ENCODE assay signal across 16 cellular contexts in the genomic region with DNA sequence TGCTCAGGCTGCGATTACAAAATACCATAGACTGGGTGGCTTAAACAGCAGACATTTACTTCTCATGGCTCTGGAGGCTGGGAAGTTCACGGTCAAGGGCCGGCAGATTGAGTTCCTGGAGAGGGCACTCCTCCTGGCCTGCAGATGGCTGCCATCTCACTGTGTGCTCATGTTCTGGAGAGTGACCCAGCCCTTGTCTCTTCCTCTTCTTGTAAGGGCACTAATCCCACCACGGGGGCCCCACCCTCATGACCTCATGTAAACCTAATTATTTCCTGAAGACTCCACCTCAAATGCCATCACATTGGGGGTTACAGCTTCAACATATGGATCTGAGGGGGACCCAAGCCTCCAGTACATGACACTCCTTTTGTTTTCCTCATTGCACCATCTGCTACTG. TPM values are rescaled to one million over a fixed set of nuclear protein-coding genes. Genes with fewer than 3 reads are reported as not detected.
A peak's percentile ranks its signal among the peaks of the same experiment; 100 is the strongest.
DNase-seq lines count a peak whose midpoint lies in the region; ATAC-seq and TF ChIP-seq lines count a peak whose summit lies in the region.
"Had no signal": no experiment of that assay in that cellular context is flagged by ENCODE, and none has a peak within 500 bp of the region (broad histone marks: within the 10 kb centered on the region; RNA-seq: fewer than 3 reads in every experiment).

No MANE protein-coding gene starts in this region.

- H3K36me3 ChIP-seq in esophagus muscularis mucosa, result no peaks in the 10 kb centered on the region
- H3K36me3 ChIP-seq: BE2C had no signal

- H3K36me3 Mint-ChIP-seq in stimulated activated effector memory CD8-positive, alpha-beta T cell treated with anti-CD3 and anti-CD28 coated beads, Interleukin-12 subunit alpha, Interleukin-12 subunit beta, amount 100 ng/mL, for 72 hours, result no peaks in the 10 kb centered on the region
- H3K36me3 Mint-ChIP-seq: CD4-positive, CD25-positive, alpha-beta regulatory T cell; IgD-negative memory B cell had no signal

- intact Hi-C loops in esophagus muscularis mucosa (cut with DNase I), result no loop called here

- no peak overlapping the region for H3K27ac Mint-ChIP-seq in stimulated activated effector memory CD8-positive, alpha-beta T cell treated with anti-CD3 and anti-CD28 coated beads, Interleukin-12 subunit alpha, Interleukin-12 subunit beta, amount 100 ng/mL, for 72 hours
- H3K27ac Mint-ChIP-seq: CD4-positive, CD25-positive, alpha-beta regulatory T cell; GM23338; IgD-negative memory B cell had no signal

- no peak overlapping the region for H3K4me3 ChIP-seq in esophagus muscularis mucosa
- H3K4me3 ChIP-seq: GM23338 had no signal

- H3K4me1 ChIP-seq in esophagus muscularis mucosa, result no peaks in the 10 kb centered on the region
- H3K4me1 ChIP-seq: BE2C had no signal

- H3K4me1 Mint-ChIP-seq in stimulated activated effector memory CD8-positive, alpha-beta T cell treated with anti-CD3 and anti-CD28 coated beads, Interleukin-12 subunit alpha, Interleukin-12 subunit beta, amount 100 ng/mL, for 72 hours, result no peaks in the 10 kb centered on the region
- H3K4me1 Mint-ChIP-seq: CD4-positive, CD25-positive, alpha-beta regulatory T cell had no signal

- 91% methylated on average over 4 of the region's 4 CpGs for WGBS in esophagus muscularis mucosa

- DNase-seq in caudate nucleus (lab: John Stamatoyannopoulos, UW) (no peak), esophagus muscularis mucosa (ENCODE audit: extremely low spot score) (peak; percentile 79), ureter (ENCODE audit: low spot score) (peak; percentile 22), T1000 (lab: John Stamatoyannopoulos, UW) (no peak)
- DNase-seq in stimulated activated effector memory CD8-positive, alpha-beta T cell treated with anti-CD3 and anti-CD28 coated beads, Interleukin-12 subunit alpha, Interleukin-12 subunit beta, amount 100 ng/mL, for 72 hours (ENCODE audit: low spot score in 2 of 2), result no peak
- DNase-seq: ACHN; BE2C; CD4-positive, CD25-positive, alpha-beta regulatory T cell; DMS153; DMS79; HCEC 1CT had no signal

- H3K9me3 ChIP-seq in esophagus muscularis mucosa, result peaks cover 0 to 18% (median 12%) of the 10 kb centered on the region in 4 donors
- H3K9me3 ChIP-seq: BE2C had no signal

- no peak for TF ChIP-seq CTCF in esophagus muscularis mucosa (IDR thresholded peaks at IDR 0.05)

- H3K4me3 Mint-ChIP-seq in stimulated activated effector memory CD8-positive, alpha-beta T cell treated with anti-CD3 and anti-CD28 coated beads, Interleukin-12 subunit alpha, Interleukin-12 subunit beta, amount 100 ng/mL, for 72 hours, result no peak overlapping the region
- H3K4me3 Mint-ChIP-seq: CD4-positive, CD25-positive, alpha-beta regulatory T cell; GM23338; IgD-negative memory B cell had no signal

- ATAC-seq in stimulated activated effector memory CD8-positive, alpha-beta T cell treated with anti-CD3 and anti-CD28 coated beads, Interleukin-12 subunit alpha, Interleukin-12 subunit beta, amount 100 ng/mL, for 72 hours, result no peak
- no peak for ATAC-seq in GM19328 (IDR thresholded peaks at IDR 0.05; ENCODE audit: unreplicated experiment)
- ATAC-seq: GM23338 had no signal

- TF ChIP-seq EP300 in esophagus muscularis mucosa (IDR thresholded peaks at IDR 0.05), result no peak

- peak overlapping the region; percentile 77 for H3K27ac ChIP-seq in angular gyrus (ENCODE audit: low read depth, low read length)
- peak overlapping the region; percentile 38 for H3K27ac ChIP-seq in caudate nucleus (ENCODE audit: low read depth, low read length)
- H3K27ac ChIP-seq in esophagus muscularis mucosa (replicated peaks in 1 of 4), result no peak overlapping the region

- TF ChIP-seq POLR2A in esophagus muscularis mucosa (IDR thresholded peaks at IDR 0.05; ENCODE audit: low read depth), result no peak

- H3K27me3 ChIP-seq in esophagus muscularis mucosa, result no peaks in the 10 kb centered on the region
- H3K27me3 ChIP-seq: BE2C had no signal

- peaks cover 10% of the 10 kb centered on the region for H3K9me3 Mint-ChIP-seq in stimulated activated effector memory CD8-positive, alpha-beta T cell treated with anti-CD3 and anti-CD28 coated beads, Interleukin-12 subunit alpha, Interleukin-12 subunit beta, amount 100 ng/mL, for 72 hours

RNA-seq across cellular contexts. Expression of a gene that starts 56.0 kb away (rescaled TPM):
- total RNA-seq in esophagus muscularis mucosa (1 to 10 TPM in 2 of 4 donors, not detected in 2; 1.2 to 1.9 TPM), ureter (not detected)
- total RNA-seq: CD4-positive, CD25-positive, alpha-beta regulatory T cell; Daoy had no signal

Comparison
In these comparisons a context has a peak if more than half of its experiments do, and no peak if none do; other contexts are left out.
1. H3K27ac ChIP-seq: peak in angular gyrus (single experiment) and caudate nucleus (single experiment); none in esophagus muscularis mucosa (0 of 4).
2. DNase-seq: peak in esophagus muscularis mucosa (single experiment) and ureter (single experiment); none in caudate nucleus (0 of 61), stimulated activated effector memory CD8-positive, alpha-beta T cell treated with anti-CD3 and anti-CD28 coated beads, Interleukin-12 subunit alpha, Interleukin-12 subunit beta, amount 100 ng/mL, for 72 hours (0 of 2) and T1000 (single experiment).